ENCODE assay signal across 1 cellular context in genomic region chr11:93529707-93530467, GRCh38.
TF ChIP-seq lines count a peak whose summit lies in the region.

No MANE protein-coding gene starts in this region.

TF ChIP-seq in HepG2, 621 proteins besides CTCF, POLR2A, EP300 and RAD21 (continued from another document and continues in another):
- TF ChIP-seq HNF1A (IDR thresholded peaks at IDR 0.05; ENCODE audit: low read depth), result no peak
- TF ChIP-seq HNF1A (CRISPR knock-in tag; IDR thresholded peaks at IDR 0.05; ENCODE audit: borderline replicate concordance), result peak; percentile 58
- TF ChIP-seq HOXA3 (CRISPR knock-in tag; IDR thresholded peaks at IDR 0.05), result 0 out of 2 replicates have a peak, but pooled peaks have one; percentile 47
- no peak for TF ChIP-seq HES4 (CRISPR knock-in tag; IDR thresholded peaks at IDR 0.05; ENCODE audit: borderline replicate concordance)
- no peak for TF ChIP-seq ZNF672 (CRISPR knock-in tag; IDR thresholded peaks at IDR 0.05)
- TF ChIP-seq NPAS2 (CRISPR knock-in tag; IDR thresholded peaks at IDR 0.05; ENCODE audit: borderline replicate concordance), result no peak
- peak; percentile 77; the same call in 1 of the 2 replicates for TF ChIP-seq ZNF383 (CRISPR knock-in tag; IDR thresholded peaks at IDR 0.05; ENCODE audit: borderline replicate concordance)
- 0 out of 2 replicates have a peak, but pooled peaks have one; percentile 19 for TF ChIP-seq NFKB2 (CRISPR knock-in tag; IDR thresholded peaks at IDR 0.05; ENCODE audit: borderline replicate concordance)
- peak; percentile 62; the same call in 1 of the 2 replicates for TF ChIP-seq ZNF710 (CRISPR knock-in tag; IDR thresholded peaks at IDR 0.05; ENCODE audit: borderline replicate concordance)
- no peak for TF ChIP-seq ZNF33B (CRISPR knock-in tag; IDR thresholded peaks at IDR 0.05)
- 0 out of 2 replicates have a peak, but pooled peaks have one; percentile 34 for TF ChIP-seq CENPT (CRISPR knock-in tag; IDR thresholded peaks at IDR 0.05; ENCODE audit: low read depth)
- TF ChIP-seq ZNF790 (CRISPR knock-in tag; IDR thresholded peaks at IDR 0.05; ENCODE audit: borderline replicate concordance), result no peak
- TF ChIP-seq NR2C2 (CRISPR knock-in tag; IDR thresholded peaks at IDR 0.05; ENCODE audit: borderline replicate concordance), result peak; percentile 49; the same call in 1 of the 2 replicates
- no peak for TF ChIP-seq ZIK1 (CRISPR knock-in tag; IDR thresholded peaks at IDR 0.05; ENCODE audit: borderline replicate concordance, low read depth)
- peak; percentile 76 for TF ChIP-seq ZNF761 (CRISPR knock-in tag; conservative IDR thresholded peaks at IDR 0.05)
- TF ChIP-seq SIN3B (IDR thresholded peaks at IDR 0.05; ENCODE audit: low read length), result no peak
- peak; percentile 56; the same call in 1 of the 2 replicates for TF ChIP-seq ARID4A (CRISPR knock-in tag; IDR thresholded peaks at IDR 0.05; ENCODE audit: borderline replicate concordance)
- no peak for TF ChIP-seq NFYC (CRISPR knock-in tag; IDR thresholded peaks at IDR 0.05)
- 0 out of 2 replicates have a peak, but pooled peaks have one; percentile 48 for TF ChIP-seq ZNF678 (CRISPR knock-in tag; IDR thresholded peaks at IDR 0.05)
- TF ChIP-seq MTF2 (CRISPR knock-in tag; IDR thresholded peaks at IDR 0.05; ENCODE audit: borderline replicate concordance), result no peak
- no peak for TF ChIP-seq CSRNP2 (CRISPR knock-in tag; conservative IDR thresholded peaks at IDR 0.05; ENCODE audit: low read depth)
- TF ChIP-seq TBX3 (IDR thresholded peaks at IDR 0.05; ENCODE audit: borderline replicate concordance), result peak; percentile 59; the same call in 1 of the 2 replicates
- peak; percentile 72; the same call in 1 of the 2 replicates for TF ChIP-seq ZNF280D (CRISPR knock-in tag; IDR thresholded peaks at IDR 0.05)
- no peak for TF ChIP-seq TMF1 (CRISPR knock-in tag; IDR thresholded peaks at IDR 0.05; ENCODE audit: low read depth)
- TF ChIP-seq ZMYM4 (CRISPR knock-in tag; IDR thresholded peaks at IDR 0.05), result peak; percentile 54; the same call in 1 of the 2 replicates
- no peak for TF ChIP-seq FOSL1 (CRISPR knock-in tag; IDR thresholded peaks at IDR 0.05; ENCODE audit: borderline replicate concordance)
- TF ChIP-seq DNMT1 (CRISPR knock-in tag; IDR thresholded peaks at IDR 0.05), result no peak
- TF ChIP-seq RXRA (CRISPR knock-in tag; IDR thresholded peaks at IDR 0.05), result peak; percentile 33; the same call in 1 of the 2 replicates
- TF ChIP-seq NCOA2 (CRISPR knock-in tag; IDR thresholded peaks at IDR 0.05), result peak; percentile 39; the same call in 1 of the 2 replicates
- no peak for TF ChIP-seq ATF7-NPFF (CRISPR knock-in tag; IDR thresholded peaks at IDR 0.05; ENCODE audit: low read depth)
- TF ChIP-seq HNF4G (IDR thresholded peaks at IDR 0.05; ENCODE audit: borderline replicate concordance, low read depth, low read length), result 0 out of 2 replicates have a peak, but pooled peaks have one; percentile 15
- 0 out of 2 replicates have a peak, but pooled peaks have one; percentile 62 for TF ChIP-seq HNF4G (CRISPR knock-in tag; IDR thresholded peaks at IDR 0.05; ENCODE audit: borderline replicate concordance, low read depth)
- TF ChIP-seq ZNF329 (CRISPR knock-in tag; IDR thresholded peaks at IDR 0.05; ENCODE audit: low read depth), result no peak
- peak; percentile 65; the same call in 1 of the 2 replicates for TF ChIP-seq HDAC1 (CRISPR knock-in tag; IDR thresholded peaks at IDR 0.05)
- TF ChIP-seq JUN (CRISPR knock-in tag; IDR thresholded peaks at IDR 0.05), result 0 out of 2 replicates have a peak, but pooled peaks have one; percentile 30
- peak; percentile 25; the same call in 1 of the 2 replicates for TF ChIP-seq NR2F6 (IDR thresholded peaks at IDR 0.05)
- no peak; the same call in 1 of the 2 replicates for TF ChIP-seq NR2F6 (CRISPR knock-in tag; IDR thresholded peaks at IDR 0.05)
- no peak for TF ChIP-seq ZNF839 (CRISPR knock-in tag; IDR thresholded peaks at IDR 0.05; ENCODE audit: borderline replicate concordance)
- no peak for TF ChIP-seq SIN3A (IDR thresholded peaks at IDR 0.05; ENCODE audit: borderline replicate concordance, low read depth, low read length)
